ENCODE assay signal across 23 cellular contexts in genomic region chr4:5704276-5704675, GRCh38. TPM values are rescaled to one million over a fixed set of nuclear protein-coding genes. Genes with fewer than 3 reads are reported as not detected.
DNase-seq lines count a peak whose midpoint lies in the region; ATAC-seq and TF ChIP-seq lines count a peak whose summit lies in the region.
"Had no signal": no experiment of that assay in that cellular context is flagged by ENCODE, and none has a peak within 500 bp of the region (broad histone marks: within the 10 kb centered on the region; RNA-seq: fewer than 3 reads in every experiment).

No MANE protein-coding gene starts in this region.

- H3K56ac ChIP-seq in IMR-90 (ENCODE audit: extremely low read depth, insufficient read depth, low read length) = no peak overlapping the region

- H3K23ac ChIP-seq in IMR-90 (ENCODE audit: low read depth, low read length) = no peak overlapping the region

- peaks cover 33% of the 10 kb centered on the region for H3K36me3 Mint-ChIP-seq in endothelial cell (ENCODE audit: low read depth, unreplicated experiment)
- H3K36me3 Mint-ChIP-seq in neural crest cell (ENCODE audit: low read depth) = peaks cover 30% of the 10 kb centered on the region
- H3K36me3 Mint-ChIP-seq: CD14-positive monocyte had no signal

- H3K18ac ChIP-seq in IMR-90 (ENCODE audit: low read depth, low read length) = no peak overlapping the region

- no peak for TF ChIP-seq RAD21 in IMR-90 (IDR thresholded peaks at IDR 0.05; ENCODE audit: low read length)

- ATAC-seq in IMR-90 (ENCODE audit: low read depth) (no peak), GM19467 (IDR thresholded peaks at IDR 0.05; ENCODE audit: unreplicated experiment) (no peak)
- ATAC-seq: A549 had no signal

- dilution Hi-C loops in IMR-90 (cut with HindIII; ENCODE audit: low sequenced_read_pairs, unreplicated experiment) = no loop called here

- H2AFZ ChIP-seq in IMR-90 (replicated peaks; ENCODE audit: low read length, poor library complexity) (no peak overlapping the region), MM.1S (ENCODE audit: low read length) (no peak overlapping the region)
- H2AFZ ChIP-seq: GM23248 had no signal

- H3K27me3 Mint-ChIP-seq in endothelial cell (ENCODE audit: unreplicated experiment) (peaks cover 4% of the 10 kb centered on the region), neural crest cell (ENCODE audit: low read depth) (peaks cover 4% of the 10 kb centered on the region)

- intact Hi-C loops in IMR-90 (cut with micrococcal nuclease) = no loop called here

- H3K27me3 ChIP-seq in IMR-90 (ENCODE audit: control insufficient read depth, insufficient read depth, low read length) (no peaks in the 10 kb centered on the region), MM.1S (replicated peaks; ENCODE audit: insufficient read depth, low read length) (no peaks in the 10 kb centered on the region), right atrium auricular region (no peaks in the 10 kb centered on the region)
- H3K27me3 ChIP-seq: BLaER1 treated with 17β-estradiol and CSF1 and Interleukin-3, amounts not matched to agents 10 nM and 100 nM had no signal

- no peak for TF ChIP-seq POLR2A in IMR-90 (IDR thresholded peaks at IDR 0.05; ENCODE audit: low read depth, low read length)

- peaks cover 1% of the 10 kb centered on the region for H3F3A ChIP-seq in MM.1S (ENCODE audit: insufficient read depth, low read length)

- H4K20me1 ChIP-seq in IMR-90 (ENCODE audit: insufficient read depth, low read length) = peaks cover 4% of the 10 kb centered on the region; the same call in 1 of the 2 replicates
- no peaks in the 10 kb centered on the region for H4K20me1 ChIP-seq in MM.1S (ENCODE audit: insufficient read depth, low read length)

- H3K9me3 ChIP-seq in IMR-90 (ENCODE audit: control insufficient read depth, insufficient read depth, low read length) = no peaks in the 10 kb centered on the region
- no peaks in the 10 kb centered on the region for H3K9me3 ChIP-seq in MM.1S (replicated peaks; ENCODE audit: insufficient read depth, low read length)
- H3K9me3 ChIP-seq in right atrium auricular region = no peaks in the 10 kb centered on the region
- H3K9me3 ChIP-seq: A549 had no signal

- H3K4me1 ChIP-seq in IMR-90 (ENCODE audit: control insufficient read depth, insufficient read depth, low read length) = peaks cover 18% of the 10 kb centered on the region
- H3K4me1 ChIP-seq in MM.1S (ENCODE audit: low read length) = peaks cover 36% of the 10 kb centered on the region
- peaks cover 0 to 20% of the 10 kb centered on the region in 2 donors for H3K4me1 ChIP-seq in right atrium auricular region
- H3K4me1 ChIP-seq: BE2C had no signal

- H2BK15ac ChIP-seq in IMR-90 (ENCODE audit: low read depth, low read length) = no peak overlapping the region

- H3K14ac ChIP-seq in IMR-90 (replicated peaks; ENCODE audit: low read depth, low read length) = no peak overlapping the region

- H2BK120ac ChIP-seq in IMR-90 (ENCODE audit: low read depth, low read length) = no peak overlapping the region

- no peak overlapping the region for H3K4ac ChIP-seq in IMR-90 (ENCODE audit: low read depth, low read length)

- H3K36me3 ChIP-seq in IMR-90 (ENCODE audit: control insufficient read depth, insufficient read depth, low read length) = peaks cover 15% of the 10 kb centered on the region
- H3K36me3 ChIP-seq in MM.1S (replicated peaks; ENCODE audit: insufficient read depth, low read length) = no peaks in the 10 kb centered on the region
- H3K36me3 ChIP-seq in right atrium auricular region = no peaks in the 10 kb centered on the region
- H3K36me3 ChIP-seq: BE2C had no signal

- H3K4me2 ChIP-seq in IMR-90 (ENCODE audit: low read depth, low read length) (no peak overlapping the region), MM.1S (ENCODE audit: low read depth, low read length) (peak overlapping the region; percentile 59; the same call in 1 of the 2 replicates)
- H3K4me2 ChIP-seq: A549; BLaER1 treated with 17β-estradiol and CSF1 and Interleukin-3, amounts not matched to agents 10 nM and 100 nM had no signal

- H4K5ac ChIP-seq in IMR-90 (ENCODE audit: low read depth, low read length) = no peak overlapping the region

- in situ Hi-C loops in IMR-90 (cut with MboI; ENCODE audit: low sequenced_read_pairs) = no loop called here

- H3K4me3 ChIP-seq in IMR-90 (ENCODE audit: insufficient read depth, low read depth, low read length) (no peak overlapping the region), MM.1S (ENCODE audit: low read length) (peak overlapping the region; percentile 16; the same call in 1 of the 2 replicates), right atrium auricular region (no peak overlapping the region)
- H3K4me3 ChIP-seq: A549; BLaER1 treated with 17β-estradiol and CSF1 and Interleukin-3, amounts not matched to agents 10 nM and 100 nM; GM23248 had no signal

- H4K8ac ChIP-seq in IMR-90 (ENCODE audit: low read depth in 2 of 2, low read length in 2 of 2) = no peak overlapping the region

- peaks cover 10% of the 10 kb centered on the region for H3K4me1 Mint-ChIP-seq in endothelial cell (ENCODE audit: unreplicated experiment)
- peaks cover 33% of the 10 kb centered on the region for H3K4me1 Mint-ChIP-seq in neural crest cell

- H4K91ac ChIP-seq in IMR-90 (ENCODE audit: insufficient read depth, low read depth, low read length) = no peak overlapping the region

- H3K4me3 Mint-ChIP-seq in endothelial cell (ENCODE audit: unreplicated experiment) (peak overlapping the region; percentile 70), neural crest cell (no peak overlapping the region)
- H3K4me3 Mint-ChIP-seq: CD14-positive monocyte; CD4-positive, alpha-beta T cell; CD8-positive, alpha-beta memory T cell had no signal

- H3K27ac Mint-ChIP-seq in endothelial cell (ENCODE audit: unreplicated experiment) (no peak overlapping the region), neural crest cell (ENCODE audit: unreplicated experiment) (peak overlapping the region; percentile 24)
- H3K27ac Mint-ChIP-seq: CD14-positive monocyte; CD4-positive, alpha-beta T cell had no signal

- H2AK5ac ChIP-seq in IMR-90 (ENCODE audit: low read depth, low read length) = no peak overlapping the region

- H3K79me2 ChIP-seq in MM.1S (ENCODE audit: low read length) = peaks cover 60% of the 10 kb centered on the region

- no peak overlapping the region for H2BK20ac ChIP-seq in IMR-90 (ENCODE audit: low read depth, low read length)

- H3K27ac ChIP-seq in IMR-90 (ENCODE audit: insufficient read depth, low read length) (no peak overlapping the region), MM.1S (ENCODE audit: low read length) (peak overlapping the region; percentile 60; the same call in 1 of the 2 replicates), right atrium auricular region (peak overlapping the region in 1 of 2 donors; percentile 3)
- H3K27ac ChIP-seq: A549; BLaER1 treated with 17β-estradiol and CSF1 and Interleukin-3, amounts not matched to agents 10 nM and 100 nM; GM23248 had no signal

- no TSS peak for BruUV-seq in IMR-90 (replicated peaks; lab: Mats Ljungman, UMichigan)

- H2BK5ac ChIP-seq in IMR-90 (ENCODE audit: low read depth, low read length, poor library complexity, severe bottlenecking) = no peak overlapping the region

- H3K79me1 ChIP-seq in IMR-90 (ENCODE audit: low read depth in 1 of 2, low read length in 2 of 2) = peaks cover 24 to 60% of the 10 kb centered on the region in 2 experiments

- H3K9me3 Mint-ChIP-seq in endothelial cell (ENCODE audit: unreplicated experiment) (peaks cover 9% of the 10 kb centered on the region), neural crest cell (peaks cover 11% of the 10 kb centered on the region)

- DNase-seq in IMR-90 (no peak), MM.1S (peak; percentile 37), endothelial cell (ENCODE audit: low spot score) (no peak), neural crest cell (ENCODE audit: low read depth, low spot score) (no peak), NCI-H2227 treated with DMSO at 0.1 percent for 48 hours (lab: John Stamatoyannopoulos, UW) (no peak), right atrium auricular region (ENCODE audit: low spot score) (no peak)
- DNase-seq: 8988T; ACHN; AML-193; BE2C; CD4-positive, alpha-beta T cell; CD8-positive, alpha-beta memory T cell; DMS 273 treated with DMSO at 0.1 percent for 48 hours; DMS79; EL; GDM1; H7; HCEC 1CT had no signal

- H3K9me1 ChIP-seq in IMR-90 (ENCODE audit: insufficient read depth, low read length) = peaks cover 25% of the 10 kb centered on the region

- 100% methylated on average over 3 of the region's 6 CpGs; no CpG with 5 or more reads in 1 of the 2 experiments for WGBS in IMR-90 (ENCODE audit: extremely low coverage in 2 of 2, insufficient read length in 1 of 2), 2 experiments

- no peaks in the 10 kb centered on the region for H3K9me2 ChIP-seq in MM.1S (replicated peaks; ENCODE audit: insufficient read depth, low read length)

- no peak overlapping the region for H3K9ac ChIP-seq in IMR-90 (ENCODE audit: low read depth, low read length)
- H3K9ac ChIP-seq in MM.1S (ENCODE audit: low read length) = peak overlapping the region; percentile 8; the same call in 1 of the 2 replicates
- H3K9ac ChIP-seq: BLaER1 treated with 17β-estradiol and CSF1 and Interleukin-3, amounts not matched to agents 10 nM and 100 nM; GM23248 had no signal

- TF ChIP-seq CTCF in IMR-90 (conservative IDR thresholded peaks at IDR 0.05; ENCODE audit: low read depth, low read length) = no peak
- no peak for TF ChIP-seq CTCF in MM.1S (IDR thresholded peaks at IDR 0.05; ENCODE audit: low read length)
- no peak for TF ChIP-seq CTCF in endothelial cell (IDR thresholded peaks at IDR 0.05; ENCODE audit: unreplicated experiment)
- no peak for TF ChIP-seq CTCF in neural crest cell (conservative IDR thresholded peaks at IDR 0.05)
- no peak for TF ChIP-seq CTCF in right atrium auricular region (IDR thresholded peaks at IDR 0.05)

- peak overlapping the region; percentile 55 for H2AK9ac ChIP-seq in IMR-90 (replicated peaks; ENCODE audit: low read depth, low read length, poor library complexity)

- CTCF ChIA-PET in IMR-90 (lab: Yijun Ruan, JAX) = no interaction called here

- POLR2A ChIA-PET in IMR-90 (lab: Charles Lee; ENCODE audit: unreplicated experiment) = no interaction called here

TF ChIP-seq in IMR-90, 13 proteins besides CTCF, POLR2A, EP300 and RAD21 (continues in another document):
- TF ChIP-seq BHLHE40 (IDR thresholded peaks at IDR 0.05; ENCODE audit: low read depth, low read length) (no peak), RCOR1 (IDR thresholded peaks at IDR 0.05; ENCODE audit: insufficient replicate concordance, low read length) (no peak)

RNA-seq across cellular contexts. Expression of gene EVC2, which starts 4.1 kb away (rescaled TPM):
- 5.8 and 5.9 TPM in 2 replicates for total RNA-seq in IMR-90 (2012; rRNA removed)
- polyA plus RNA-seq in IMR-90 (2012; rRNA removed) = 2.4 and 2.7 TPM in 2 replicates
- 1.5 and 1.9 TPM in 2 replicates for polyA plus RNA-seq in IMR-90 (2012; cell fraction: cytosol; rRNA removed)
- polyA plus RNA-seq in IMR-90 (2012; cell fraction: nucleus; rRNA removed; ENCODE audit: low replicate concordance) = 6.1 and 7.2 TPM in 2 replicates
- 7.4 TPM for total RNA-seq in endothelial cell (ENCODE audit: unreplicated experiment)
- 6.4 and 7.2 TPM in 2 replicates for total RNA-seq in neural crest cell
- total RNA-seq in right atrium auricular region = 1 to 10 TPM; 2.6 to 7.0 TPM

RNA-seq across cellular contexts. Expression of gene EVC, which starts 6.7 kb away (rescaled TPM):
- total RNA-seq in IMR-90 (2012; rRNA removed) = 15.3 and 16.8 TPM in 2 replicates
- 18.8 and 18.9 TPM in 2 replicates for polyA plus RNA-seq in IMR-90 (2012; rRNA removed)
- polyA plus RNA-seq in IMR-90 (2012; cell fraction: cytosol; rRNA removed) = 9.8 and 15.9 TPM in 2 replicates
- 29.5 and 41.2 TPM in 2 replicates for polyA plus RNA-seq in IMR-90 (2012; cell fraction: nucleus; rRNA removed; ENCODE audit: low replicate concordance)
- total RNA-seq in endothelial cell (ENCODE audit: unreplicated experiment) = 14.9 TPM
- 24.4 and 26.1 TPM in 2 replicates for total RNA-seq in neural crest cell
- total RNA-seq in right atrium auricular region = 10 to 100 TPM in 1 of 2 donors, 1 to 10 TPM in 1; 8.6 to 14.1 TPM
- polyA plus RNA-seq: CD14-positive monocyte had no signal
